1 cellular context compared by ENCODE assay signal in genomic region chr7:23474098-23474828, GRCh38.
TF ChIP-seq lines count a peak whose summit lies in the region.

No MANE protein-coding gene starts in this region.

TF ChIP-seq in GM12878, 131 proteins besides CTCF, POLR2A, EP300 and RAD21 (continued from another document and continues in another):
- TF ChIP-seq, protein P1, sequence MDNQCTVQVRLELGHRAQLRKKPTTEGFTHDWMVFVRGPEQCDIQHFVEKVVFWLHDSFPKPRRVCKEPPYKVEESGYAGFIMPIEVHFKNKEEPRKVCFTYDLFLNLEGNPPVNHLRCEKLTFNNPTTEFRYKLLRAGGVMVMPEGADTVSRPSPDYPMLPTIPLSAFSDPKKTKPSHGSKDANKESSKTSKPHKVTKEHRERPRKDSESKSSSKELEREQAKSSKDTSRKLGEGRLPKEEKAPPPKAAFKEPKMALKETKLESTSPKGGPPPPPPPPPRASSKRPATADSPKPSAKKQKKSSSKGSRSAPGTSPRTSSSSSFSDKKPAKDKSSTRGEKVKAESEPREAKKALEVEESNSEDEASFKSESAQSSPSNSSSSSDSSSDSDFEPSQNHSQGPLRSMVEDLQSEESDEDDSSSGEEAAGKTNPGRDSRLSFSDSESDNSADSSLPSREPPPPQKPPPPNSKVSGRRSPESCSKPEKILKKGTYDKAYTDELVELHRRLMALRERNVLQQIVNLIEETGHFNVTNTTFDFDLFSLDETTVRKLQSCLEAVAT (IDR thresholded peaks at IDR 0.05): peak; percentile 84
- TF ChIP-seq CHD2 (IDR thresholded peaks at IDR 0.05; ENCODE audit: borderline replicate concordance, low read depth, low read length): 0 out of 2 replicates have a peak, but pooled peaks have one; percentile 30
- TF ChIP-seq SP1 (IDR thresholded peaks at IDR 0.05; ENCODE audit: low read depth, low read length): peak; percentile 77
- TF ChIP-seq NFIC (IDR thresholded peaks at IDR 0.05; ENCODE audit: low read depth, low read length): no peak
- no peak for TF ChIP-seq KAT2A (conservative IDR thresholded peaks at IDR 0.05; ENCODE audit: control insufficient read depth, low read depth, low read length)
- TF ChIP-seq RUNX3 (IDR thresholded peaks at IDR 0.05; ENCODE audit: low read length): peak; percentile 85
- peak in 1 of 2 experiments; percentile 69; a peak in 1 of 4 replicates for TF ChIP-seq CEBPB (IDR thresholded peaks at IDR 0.05; ENCODE audit: borderline replicate concordance in 1 of 2, low read depth in 2 of 2, low read length in 2 of 2)
- peak; percentile 69 for TF ChIP-seq KLF5 (IDR thresholded peaks at IDR 0.05; ENCODE audit: partially characterized antibody)
- no peak for TF ChIP-seq NFYA (IDR thresholded peaks at IDR 0.05; ENCODE audit: borderline replicate concordance, low read depth, low read length)
- TF ChIP-seq ATF7 (IDR thresholded peaks at IDR 0.05; ENCODE audit: low read depth): no peak
- TF ChIP-seq TCF12 (IDR thresholded peaks at IDR 0.05; ENCODE audit: low read depth, low read length): no peak
- TF ChIP-seq, protein P2, sequence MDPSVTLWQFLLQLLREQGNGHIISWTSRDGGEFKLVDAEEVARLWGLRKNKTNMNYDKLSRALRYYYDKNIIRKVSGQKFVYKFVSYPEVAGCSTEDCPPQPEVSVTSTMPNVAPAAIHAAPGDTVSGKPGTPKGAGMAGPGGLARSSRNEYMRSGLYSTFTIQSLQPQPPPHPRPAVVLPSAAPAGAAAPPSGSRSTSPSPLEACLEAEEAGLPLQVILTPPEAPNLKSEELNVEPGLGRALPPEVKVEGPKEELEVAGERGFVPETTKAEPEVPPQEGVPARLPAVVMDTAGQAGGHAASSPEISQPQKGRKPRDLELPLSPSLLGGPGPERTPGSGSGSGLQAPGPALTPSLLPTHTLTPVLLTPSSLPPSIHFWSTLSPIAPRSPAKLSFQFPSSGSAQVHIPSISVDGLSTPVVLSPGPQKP (IDR thresholded peaks at IDR 0.05; ENCODE audit: low read depth, low read length): no peak; the same call in 1 of the 2 replicates
- TF ChIP-seq STAT3 (IDR thresholded peaks at IDR 0.05; ENCODE audit: low read depth, low read length): no peak
- TF ChIP-seq GATAD2B (conservative IDR thresholded peaks at IDR 0.05; ENCODE audit: low read depth): peak; percentile 90
- TF ChIP-seq PML (IDR thresholded peaks at IDR 0.05; ENCODE audit: low read length): peak; percentile 96
- peak; percentile 65; the same call in 1 of the 2 replicates for TF ChIP-seq SMARCA5 (IDR thresholded peaks at IDR 0.05)
- TF ChIP-seq DPF2 (IDR thresholded peaks at IDR 0.05): peak; percentile 61; the same call in 1 of the 2 replicates
- TF ChIP-seq BHLHE40 (IDR thresholded peaks at IDR 0.05; ENCODE audit: borderline replicate concordance in 1 of 2, low read depth in 2 of 2, low read length in 1 of 2): peak in 1 of 2 experiments; percentile 50; a peak in 2 of 4 replicates
- peak; percentile 75 for TF ChIP-seq MXI1 (IDR thresholded peaks at IDR 0.05; ENCODE audit: low read depth, low read length)
- no peak for TF ChIP-seq SREBF2 (IDR thresholded peaks at IDR 0.05; ENCODE audit: low read length)
- TF ChIP-seq POLR2AphosphoS5 (IDR thresholded peaks at IDR 0.05; ENCODE audit: low read length): peak; percentile 69; the same call in 1 of the 2 replicates
- TF ChIP-seq CREB1 (IDR thresholded peaks at IDR 0.05; ENCODE audit: low read depth): 0 out of 2 replicates have a peak, but pooled peaks have one; percentile 6
- TF ChIP-seq BCL3 (IDR thresholded peaks at IDR 0.05; ENCODE audit: borderline replicate concordance, insufficient read depth, low read depth, low read length, poor library complexity, severe bottlenecking): peak; percentile 34
- no peak for TF ChIP-seq BCL11A (IDR thresholded peaks at IDR 0.05; ENCODE audit: low read depth, low read length)
- peak; percentile 19; the same call in 1 of the 3 replicates for TF ChIP-seq POU2F2 (IDR thresholded peaks at IDR 0.05; ENCODE audit: borderline replicate concordance, low read depth, low read length)
- 0 out of 2 replicates have a peak, but pooled peaks have one; percentile 4 for TF ChIP-seq ZBED1 (IDR thresholded peaks at IDR 0.05; ENCODE audit: borderline replicate concordance)
- TF ChIP-seq LARP7 (IDR thresholded peaks at IDR 0.05): 0 out of 2 replicates have a peak, but pooled peaks have one; percentile 89
- TF ChIP-seq SMAD5 (IDR thresholded peaks at IDR 0.05; ENCODE audit: low read depth): peak; percentile 40; the same call in 1 of the 2 replicates
- peak; percentile 20 for TF ChIP-seq MYC (IDR thresholded peaks at IDR 0.05; ENCODE audit: insufficient read depth, insufficient read length, insufficient replicate concordance, low read length, severe bottlenecking)
- TF ChIP-seq, protein P3, sequence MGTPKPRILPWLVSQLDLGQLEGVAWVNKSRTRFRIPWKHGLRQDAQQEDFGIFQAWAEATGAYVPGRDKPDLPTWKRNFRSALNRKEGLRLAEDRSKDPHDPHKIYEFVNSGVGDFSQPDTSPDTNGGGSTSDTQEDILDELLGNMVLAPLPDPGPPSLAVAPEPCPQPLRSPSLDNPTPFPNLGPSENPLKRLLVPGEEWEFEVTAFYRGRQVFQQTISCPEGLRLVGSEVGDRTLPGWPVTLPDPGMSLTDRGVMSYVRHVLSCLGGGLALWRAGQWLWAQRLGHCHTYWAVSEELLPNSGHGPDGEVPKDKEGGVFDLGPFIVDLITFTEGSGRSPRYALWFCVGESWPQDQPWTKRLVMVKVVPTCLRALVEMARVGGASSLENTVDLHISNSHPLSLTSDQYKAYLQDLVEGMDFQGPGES (IDR thresholded peaks at IDR 0.05): no peak
- TF ChIP-seq MEF2A (IDR thresholded peaks at IDR 0.05; ENCODE audit: insufficient read depth, low read depth, low read length): no peak
- TF ChIP-seq E2F4 (IDR thresholded peaks at IDR 0.05; ENCODE audit: low read depth, low read length): peak; percentile 84
- no peak for TF ChIP-seq MYB (IDR thresholded peaks at IDR 0.05; ENCODE audit: borderline replicate concordance, low read depth, low read length)
- peak; percentile 75 for TF ChIP-seq IKZF1 (conservative IDR thresholded peaks at IDR 0.05)
- TF ChIP-seq IKZF2 (IDR thresholded peaks at IDR 0.05): peak; percentile 36 to 46; a peak in 1 of 4 replicates
- peak in 1 of 2 experiments; percentile 72; a peak in 2 of 3 replicates for TF ChIP-seq EGR1 (IDR thresholded peaks at IDR 0.05; ENCODE audit: borderline replicate concordance in 1 of 2, low read depth in 2 of 2, low read length in 2 of 2)
- TF ChIP-seq HDAC6 (IDR thresholded peaks at IDR 0.05; ENCODE audit: unreplicated experiment): peak; percentile 61
- no peak for TF ChIP-seq MTA3 (IDR thresholded peaks at IDR 0.05; ENCODE audit: borderline replicate concordance, low read length)
- TF ChIP-seq RB1 (IDR thresholded peaks at IDR 0.05; ENCODE audit: borderline replicate concordance): peak; percentile 97; the same call in 1 of the 2 replicates
- 0 out of 2 replicates have a peak, but pooled peaks have one; percentile 16 for TF ChIP-seq EED (IDR thresholded peaks at IDR 0.05; ENCODE audit: low read depth)
- TF ChIP-seq, protein P4, sequence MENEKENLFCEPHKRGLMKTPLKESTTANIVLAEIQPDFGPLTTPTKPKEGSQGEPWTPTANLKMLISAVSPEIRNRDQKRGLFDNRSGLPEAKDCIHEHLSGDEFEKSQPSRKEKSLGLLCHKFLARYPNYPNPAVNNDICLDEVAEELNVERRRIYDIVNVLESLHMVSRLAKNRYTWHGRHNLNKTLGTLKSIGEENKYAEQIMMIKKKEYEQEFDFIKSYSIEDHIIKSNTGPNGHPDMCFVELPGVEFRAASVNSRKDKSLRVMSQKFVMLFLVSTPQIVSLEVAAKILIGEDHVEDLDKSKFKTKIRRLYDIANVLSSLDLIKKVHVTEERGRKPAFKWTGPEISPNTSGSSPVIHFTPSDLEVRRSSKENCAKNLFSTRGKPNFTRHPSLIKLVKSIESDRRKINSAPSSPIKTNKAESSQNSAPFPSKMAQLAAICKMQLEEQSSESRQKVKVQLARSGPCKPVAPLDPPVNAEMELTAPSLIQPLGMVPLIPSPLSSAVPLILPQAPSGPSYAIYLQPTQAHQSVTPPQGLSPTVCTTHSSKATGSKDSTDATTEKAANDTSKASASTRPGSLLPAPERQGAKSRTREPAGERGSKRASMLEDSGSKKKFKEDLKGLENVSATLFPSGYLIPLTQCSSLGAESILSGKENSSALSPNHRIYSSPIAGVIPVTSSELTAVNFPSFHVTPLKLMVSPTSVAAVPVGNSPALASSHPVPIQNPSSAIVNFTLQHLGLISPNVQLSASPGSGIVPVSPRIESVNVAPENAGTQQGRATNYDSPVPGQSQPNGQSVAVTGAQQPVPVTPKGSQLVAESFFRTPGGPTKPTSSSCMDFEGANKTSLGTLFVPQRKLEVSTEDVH (IDR thresholded peaks at IDR 0.05; ENCODE audit: low read depth, partially characterized antibody): peak; percentile 99
- TF ChIP-seq SIN3A (IDR thresholded peaks at IDR 0.05; ENCODE audit: low read depth, low read length): peak; percentile 81; the same call in 1 of the 2 replicates
- peak; percentile 88; the same call in 1 of the 2 replicates for TF ChIP-seq HDGF (IDR thresholded peaks at IDR 0.05)
- peak; percentile 69; the same call in 1 of the 2 replicates for TF ChIP-seq NBN (IDR thresholded peaks at IDR 0.05)
- no peak for TF ChIP-seq IRF4 (IDR thresholded peaks at IDR 0.05; ENCODE audit: low read depth, low read length)
- TF ChIP-seq E4F1 (IDR thresholded peaks at IDR 0.05; ENCODE audit: borderline replicate concordance, partially characterized antibody): no peak
- TF ChIP-seq CREM (IDR thresholded peaks at IDR 0.05; ENCODE audit: low read depth): no peak; the same call in 1 of the 2 replicates
- peak; percentile 91 for TF ChIP-seq BACH1 (IDR thresholded peaks at IDR 0.05; ENCODE audit: borderline replicate concordance)
- TF ChIP-seq POLR2AphosphoS2 (IDR thresholded peaks at IDR 0.05; ENCODE audit: low read depth, low read length): 0 out of 2 replicates have a peak, but pooled peaks have one; percentile 64
- TF ChIP-seq, protein P5, sequence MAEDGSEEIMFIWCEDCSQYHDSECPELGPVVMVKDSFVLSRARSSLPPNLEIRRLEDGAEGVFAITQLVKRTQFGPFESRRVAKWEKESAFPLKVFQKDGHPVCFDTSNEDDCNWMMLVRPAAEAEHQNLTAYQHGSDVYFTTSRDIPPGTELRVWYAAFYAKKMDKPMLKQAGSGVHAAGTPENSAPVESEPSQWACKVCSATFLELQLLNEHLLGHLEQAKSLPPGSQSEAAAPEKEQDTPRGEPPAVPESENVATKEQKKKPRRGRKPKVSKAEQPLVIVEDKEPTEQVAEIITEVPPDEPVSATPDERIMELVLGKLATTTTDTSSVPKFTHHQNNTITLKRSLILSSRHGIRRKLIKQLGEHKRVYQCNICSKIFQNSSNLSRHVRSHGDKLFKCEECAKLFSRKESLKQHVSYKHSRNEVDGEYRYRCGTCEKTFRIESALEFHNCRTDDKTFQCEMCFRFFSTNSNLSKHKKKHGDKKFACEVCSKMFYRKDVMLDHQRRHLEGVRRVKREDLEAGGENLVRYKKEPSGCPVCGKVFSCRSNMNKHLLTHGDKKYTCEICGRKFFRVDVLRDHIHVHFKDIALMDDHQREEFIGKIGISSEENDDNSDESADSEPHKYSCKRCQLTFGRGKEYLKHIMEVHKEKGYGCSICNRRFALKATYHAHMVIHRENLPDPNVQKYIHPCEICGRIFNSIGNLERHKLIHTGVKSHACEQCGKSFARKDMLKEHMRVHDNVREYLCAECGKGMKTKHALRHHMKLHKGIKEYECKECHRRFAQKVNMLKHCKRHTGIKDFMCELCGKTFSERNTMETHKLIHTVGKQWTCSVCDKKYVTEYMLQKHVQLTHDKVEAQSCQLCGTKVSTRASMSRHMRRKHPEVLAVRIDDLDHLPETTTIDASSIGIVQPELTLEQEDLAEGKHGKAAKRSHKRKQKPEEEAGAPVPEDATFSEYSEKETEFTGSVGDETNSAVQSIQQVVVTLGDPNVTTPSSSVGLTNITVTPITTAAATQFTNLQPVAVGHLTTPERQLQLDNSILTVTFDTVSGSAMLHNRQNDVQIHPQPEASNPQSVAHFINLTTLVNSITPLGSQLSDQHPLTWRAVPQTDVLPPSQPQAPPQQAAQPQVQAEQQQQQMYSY (CRISPR knock-in tag; IDR thresholded peaks at IDR 0.05): no peak
- TF ChIP-seq CBX5 (IDR thresholded peaks at IDR 0.05; ENCODE audit: low read depth): peak; percentile 62; the same call in 1 of the 2 replicates
- no peak for TF ChIP-seq ATF3 (IDR thresholded peaks at IDR 0.05; ENCODE audit: borderline replicate concordance, extremely low read depth, low read depth, low read length)
- TF ChIP-seq FOS (IDR thresholded peaks at IDR 0.05; ENCODE audit: borderline replicate concordance, extremely low read depth, insufficient read length): no peak
